In genomic region chr7:47735431-47736345, GRCh38 we compare ENCODE assay signal across 1 cellular context.
TF ChIP-seq lines count a peak whose summit lies in the region.

No MANE protein-coding gene starts in this region.

TF ChIP-seq in HepG2, 621 proteins besides CTCF, POLR2A, EP300 and RAD21 (continued from another document):
- TF ChIP-seq HMGXB3 (CRISPR knock-in tag; IDR thresholded peaks at IDR 0.05; ENCODE audit: borderline replicate concordance) (0 out of 2 replicates have a peak, but pooled peaks have one; percentile 26), ZNF512 (CRISPR knock-in tag; IDR thresholded peaks at IDR 0.05) (peak; percentile 99), PRMT3 (CRISPR knock-in tag; IDR thresholded peaks at IDR 0.05; ENCODE audit: borderline replicate concordance, low read depth) (no peak)
